1 cellular context compared by ENCODE assay signal in the genomic region with DNA sequence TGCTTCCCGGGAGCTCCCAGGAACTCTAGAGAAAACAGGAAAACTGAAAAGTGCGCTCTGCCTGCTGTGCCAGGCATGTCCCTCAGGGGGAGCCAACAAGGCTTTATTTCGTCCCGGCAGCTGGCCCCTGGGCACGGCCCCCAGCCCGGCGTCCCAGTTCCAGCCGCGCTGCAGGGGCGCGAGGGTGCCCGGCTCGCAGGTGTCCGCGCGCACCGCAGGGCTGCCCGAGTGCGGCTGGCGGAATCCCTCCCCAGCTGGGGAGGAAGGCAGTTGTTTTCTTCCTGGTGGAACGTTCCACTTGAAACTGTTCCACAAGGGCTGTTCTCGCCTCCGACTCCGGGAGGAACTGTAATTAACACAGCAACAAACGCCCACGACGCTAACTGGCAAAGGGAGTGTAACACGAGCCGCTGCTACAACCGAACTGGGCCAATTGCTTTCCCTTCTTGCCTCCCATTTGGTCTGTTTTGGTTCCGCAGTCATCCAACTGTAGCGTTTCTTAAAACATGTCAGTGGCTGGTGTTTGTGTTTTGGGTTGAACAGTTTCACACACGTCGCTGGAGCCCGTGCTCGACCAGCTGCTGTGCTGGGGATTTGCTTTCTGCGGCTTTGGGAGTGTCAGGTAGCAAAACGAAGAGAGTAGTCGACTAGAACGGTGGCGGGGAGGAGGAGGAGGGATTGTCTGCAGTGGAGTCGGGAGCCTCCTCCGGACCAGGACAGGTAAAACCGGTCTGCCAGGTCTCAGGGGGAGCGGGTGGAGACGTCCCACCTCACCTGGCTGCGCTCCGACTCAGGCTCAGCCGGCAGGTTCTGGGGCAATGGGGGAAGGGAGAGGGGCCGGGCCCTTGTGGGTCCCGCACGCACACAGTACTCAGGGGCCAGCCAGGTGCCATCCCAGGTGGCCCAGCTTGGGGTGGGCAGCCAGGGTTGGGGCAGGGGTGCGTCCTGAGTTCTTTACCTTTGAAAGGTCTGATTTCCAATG.
TF ChIP-seq lines count a peak whose summit lies in the region.

No MANE protein-coding gene starts in this region.

TF ChIP-seq in K562, 482 proteins besides CTCF, POLR2A, EP300 and RAD21 (continued from another document and continues in another):
- TF ChIP-seq, protein P1, sequence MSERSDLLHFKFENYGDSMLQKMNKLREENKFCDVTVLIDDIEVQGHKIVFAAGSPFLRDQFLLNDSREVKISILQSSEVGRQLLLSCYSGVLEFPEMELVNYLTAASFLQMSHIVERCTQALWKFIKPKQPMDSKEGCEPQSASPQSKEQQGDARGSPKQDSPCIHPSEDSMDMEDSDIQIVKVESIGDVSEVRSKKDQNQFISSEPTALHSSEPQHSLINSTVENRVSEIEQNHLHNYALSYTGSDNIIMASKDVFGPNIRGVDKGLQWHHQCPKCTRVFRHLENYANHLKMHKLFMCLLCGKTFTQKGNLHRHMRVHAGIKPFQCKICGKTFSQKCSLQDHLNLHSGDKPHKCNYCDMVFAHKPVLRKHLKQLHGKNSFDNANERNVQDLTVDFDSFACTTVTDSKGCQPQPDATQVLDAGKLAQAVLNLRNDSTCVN (CRISPR knock-in tag; IDR thresholded peaks at IDR 0.05), result no peak
- TF ChIP-seq NBN (IDR thresholded peaks at IDR 0.05; ENCODE audit: low read depth) (no peak), TSHZ1 (CRISPR knock-in tag; IDR thresholded peaks at IDR 0.05) (no peak), FOXK1 (CRISPR knock-in tag; IDR thresholded peaks at IDR 0.05; ENCODE audit: borderline replicate concordance) (no peak), NR3C1 (CRISPR knock-in tag; IDR thresholded peaks at IDR 0.05) (no peak), RB1 (IDR thresholded peaks at IDR 0.05; ENCODE audit: low read depth) (0 out of 2 replicates have a peak, but pooled peaks have one; percentile 32)
- TF ChIP-seq, protein P2, sequence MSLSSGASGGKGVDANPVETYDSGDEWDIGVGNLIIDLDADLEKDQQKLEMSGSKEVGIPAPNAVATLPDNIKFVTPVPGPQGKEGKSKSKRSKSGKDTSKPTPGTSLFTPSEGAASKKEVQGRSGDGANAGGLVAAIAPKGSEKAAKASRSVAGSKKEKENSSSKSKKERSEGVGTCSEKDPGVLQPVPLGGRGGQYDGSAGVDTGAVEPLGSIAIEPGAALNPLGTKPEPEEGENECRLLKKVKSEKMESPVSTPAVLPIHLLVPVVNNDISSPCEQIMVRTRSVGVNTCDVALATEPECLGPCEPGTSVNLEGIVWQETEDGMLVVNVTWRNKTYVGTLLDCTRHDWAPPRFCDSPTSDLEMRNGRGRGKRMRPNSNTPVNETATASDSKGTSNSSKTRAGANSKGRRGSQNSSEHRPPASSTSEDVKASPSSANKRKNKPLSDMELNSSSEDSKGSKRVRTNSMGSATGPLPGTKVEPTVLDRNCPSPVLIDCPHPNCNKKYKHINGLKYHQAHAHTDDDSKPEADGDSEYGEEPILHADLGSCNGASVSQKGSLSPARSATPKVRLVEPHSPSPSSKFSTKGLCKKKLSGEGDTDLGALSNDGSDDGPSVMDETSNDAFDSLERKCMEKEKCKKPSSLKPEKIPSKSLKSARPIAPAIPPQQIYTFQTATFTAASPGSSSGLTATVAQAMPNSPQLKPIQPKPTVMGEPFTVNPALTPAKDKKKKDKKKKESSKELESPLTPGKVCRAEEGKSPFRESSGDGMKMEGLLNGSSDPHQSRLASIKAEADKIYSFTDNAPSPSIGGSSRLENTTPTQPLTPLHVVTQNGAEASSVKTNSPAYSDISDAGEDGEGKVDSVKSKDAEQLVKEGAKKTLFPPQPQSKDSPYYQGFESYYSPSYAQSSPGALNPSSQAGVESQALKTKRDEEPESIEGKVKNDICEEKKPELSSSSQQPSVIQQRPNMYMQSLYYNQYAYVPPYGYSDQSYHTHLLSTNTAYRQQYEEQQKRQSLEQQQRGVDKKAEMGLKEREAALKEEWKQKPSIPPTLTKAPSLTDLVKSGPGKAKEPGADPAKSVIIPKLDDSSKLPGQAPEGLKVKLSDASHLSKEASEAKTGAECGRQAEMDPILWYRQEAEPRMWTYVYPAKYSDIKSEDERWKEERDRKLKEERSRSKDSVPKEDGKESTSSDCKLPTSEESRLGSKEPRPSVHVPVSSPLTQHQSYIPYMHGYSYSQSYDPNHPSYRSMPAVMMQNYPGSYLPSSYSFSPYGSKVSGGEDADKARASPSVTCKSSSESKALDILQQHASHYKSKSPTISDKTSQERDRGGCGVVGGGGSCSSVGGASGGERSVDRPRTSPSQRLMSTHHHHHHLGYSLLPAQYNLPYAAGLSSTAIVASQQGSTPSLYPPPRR (CRISPR knock-in tag; IDR thresholded peaks at IDR 0.05; ENCODE audit: borderline replicate concordance), result no peak
- TF ChIP-seq, protein P3, sequence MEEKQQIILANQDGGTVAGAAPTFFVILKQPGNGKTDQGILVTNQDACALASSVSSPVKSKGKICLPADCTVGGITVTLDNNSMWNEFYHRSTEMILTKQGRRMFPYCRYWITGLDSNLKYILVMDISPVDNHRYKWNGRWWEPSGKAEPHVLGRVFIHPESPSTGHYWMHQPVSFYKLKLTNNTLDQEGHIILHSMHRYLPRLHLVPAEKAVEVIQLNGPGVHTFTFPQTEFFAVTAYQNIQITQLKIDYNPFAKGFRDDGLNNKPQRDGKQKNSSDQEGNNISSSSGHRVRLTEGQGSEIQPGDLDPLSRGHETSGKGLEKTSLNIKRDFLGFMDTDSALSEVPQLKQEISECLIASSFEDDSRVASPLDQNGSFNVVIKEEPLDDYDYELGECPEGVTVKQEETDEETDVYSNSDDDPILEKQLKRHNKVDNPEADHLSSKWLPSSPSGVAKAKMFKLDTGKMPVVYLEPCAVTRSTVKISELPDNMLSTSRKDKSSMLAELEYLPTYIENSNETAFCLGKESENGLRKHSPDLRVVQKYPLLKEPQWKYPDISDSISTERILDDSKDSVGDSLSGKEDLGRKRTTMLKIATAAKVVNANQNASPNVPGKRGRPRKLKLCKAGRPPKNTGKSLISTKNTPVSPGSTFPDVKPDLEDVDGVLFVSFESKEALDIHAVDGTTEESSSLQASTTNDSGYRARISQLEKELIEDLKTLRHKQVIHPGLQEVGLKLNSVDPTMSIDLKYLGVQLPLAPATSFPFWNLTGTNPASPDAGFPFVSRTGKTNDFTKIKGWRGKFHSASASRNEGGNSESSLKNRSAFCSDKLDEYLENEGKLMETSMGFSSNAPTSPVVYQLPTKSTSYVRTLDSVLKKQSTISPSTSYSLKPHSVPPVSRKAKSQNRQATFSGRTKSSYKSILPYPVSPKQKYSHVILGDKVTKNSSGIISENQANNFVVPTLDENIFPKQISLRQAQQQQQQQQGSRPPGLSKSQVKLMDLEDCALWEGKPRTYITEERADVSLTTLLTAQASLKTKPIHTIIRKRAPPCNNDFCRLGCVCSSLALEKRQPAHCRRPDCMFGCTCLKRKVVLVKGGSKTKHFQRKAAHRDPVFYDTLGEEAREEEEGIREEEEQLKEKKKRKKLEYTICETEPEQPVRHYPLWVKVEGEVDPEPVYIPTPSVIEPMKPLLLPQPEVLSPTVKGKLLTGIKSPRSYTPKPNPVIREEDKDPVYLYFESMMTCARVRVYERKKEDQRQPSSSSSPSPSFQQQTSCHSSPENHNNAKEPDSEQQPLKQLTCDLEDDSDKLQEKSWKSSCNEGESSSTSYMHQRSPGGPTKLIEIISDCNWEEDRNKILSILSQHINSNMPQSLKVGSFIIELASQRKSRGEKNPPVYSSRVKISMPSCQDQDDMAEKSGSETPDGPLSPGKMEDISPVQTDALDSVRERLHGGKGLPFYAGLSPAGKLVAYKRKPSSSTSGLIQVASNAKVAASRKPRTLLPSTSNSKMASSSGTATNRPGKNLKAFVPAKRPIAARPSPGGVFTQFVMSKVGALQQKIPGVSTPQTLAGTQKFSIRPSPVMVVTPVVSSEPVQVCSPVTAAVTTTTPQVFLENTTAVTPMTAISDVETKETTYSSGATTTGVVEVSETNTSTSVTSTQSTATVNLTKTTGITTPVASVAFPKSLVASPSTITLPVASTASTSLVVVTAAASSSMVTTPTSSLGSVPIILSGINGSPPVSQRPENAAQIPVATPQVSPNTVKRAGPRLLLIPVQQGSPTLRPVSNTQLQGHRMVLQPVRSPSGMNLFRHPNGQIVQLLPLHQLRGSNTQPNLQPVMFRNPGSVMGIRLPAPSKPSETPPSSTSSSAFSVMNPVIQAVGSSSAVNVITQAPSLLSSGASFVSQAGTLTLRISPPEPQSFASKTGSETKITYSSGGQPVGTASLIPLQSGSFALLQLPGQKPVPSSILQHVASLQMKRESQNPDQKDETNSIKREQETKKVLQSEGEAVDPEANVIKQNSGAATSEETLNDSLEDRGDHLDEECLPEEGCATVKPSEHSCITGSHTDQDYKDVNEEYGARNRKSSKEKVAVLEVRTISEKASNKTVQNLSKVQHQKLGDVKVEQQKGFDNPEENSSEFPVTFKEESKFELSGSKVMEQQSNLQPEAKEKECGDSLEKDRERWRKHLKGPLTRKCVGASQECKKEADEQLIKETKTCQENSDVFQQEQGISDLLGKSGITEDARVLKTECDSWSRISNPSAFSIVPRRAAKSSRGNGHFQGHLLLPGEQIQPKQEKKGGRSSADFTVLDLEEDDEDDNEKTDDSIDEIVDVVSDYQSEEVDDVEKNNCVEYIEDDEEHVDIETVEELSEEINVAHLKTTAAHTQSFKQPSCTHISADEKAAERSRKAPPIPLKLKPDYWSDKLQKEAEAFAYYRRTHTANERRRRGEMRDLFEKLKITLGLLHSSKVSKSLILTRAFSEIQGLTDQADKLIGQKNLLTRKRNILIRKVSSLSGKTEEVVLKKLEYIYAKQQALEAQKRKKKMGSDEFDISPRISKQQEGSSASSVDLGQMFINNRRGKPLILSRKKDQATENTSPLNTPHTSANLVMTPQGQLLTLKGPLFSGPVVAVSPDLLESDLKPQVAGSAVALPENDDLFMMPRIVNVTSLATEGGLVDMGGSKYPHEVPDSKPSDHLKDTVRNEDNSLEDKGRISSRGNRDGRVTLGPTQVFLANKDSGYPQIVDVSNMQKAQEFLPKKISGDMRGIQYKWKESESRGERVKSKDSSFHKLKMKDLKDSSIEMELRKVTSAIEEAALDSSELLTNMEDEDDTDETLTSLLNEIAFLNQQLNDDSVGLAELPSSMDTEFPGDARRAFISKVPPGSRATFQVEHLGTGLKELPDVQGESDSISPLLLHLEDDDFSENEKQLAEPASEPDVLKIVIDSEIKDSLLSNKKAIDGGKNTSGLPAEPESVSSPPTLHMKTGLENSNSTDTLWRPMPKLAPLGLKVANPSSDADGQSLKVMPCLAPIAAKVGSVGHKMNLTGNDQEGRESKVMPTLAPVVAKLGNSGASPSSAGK (IDR thresholded peaks at IDR 0.05), result peak; percentile 36
- TF ChIP-seq, protein P4, sequence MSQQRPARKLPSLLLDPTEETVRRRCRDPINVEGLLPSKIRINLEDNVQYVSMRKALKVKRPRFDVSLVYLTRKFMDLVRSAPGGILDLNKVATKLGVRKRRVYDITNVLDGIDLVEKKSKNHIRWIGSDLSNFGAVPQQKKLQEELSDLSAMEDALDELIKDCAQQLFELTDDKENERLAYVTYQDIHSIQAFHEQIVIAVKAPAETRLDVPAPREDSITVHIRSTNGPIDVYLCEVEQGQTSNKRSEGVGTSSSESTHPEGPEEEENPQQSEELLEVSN (IDR thresholded peaks at IDR 0.05; ENCODE audit: borderline replicate concordance in 1 of 2, extremely low read depth in 1 of 2, insufficient read depth in 1 of 2, insufficient read length in 1 of 2, low read depth in 1 of 2, low read length in 1 of 2, poor library complexity in 1 of 2, severe bottlenecking in 1 of 2), result peak in 1 of 2 experiments; percentile 4
- TF ChIP-seq, protein P5, sequence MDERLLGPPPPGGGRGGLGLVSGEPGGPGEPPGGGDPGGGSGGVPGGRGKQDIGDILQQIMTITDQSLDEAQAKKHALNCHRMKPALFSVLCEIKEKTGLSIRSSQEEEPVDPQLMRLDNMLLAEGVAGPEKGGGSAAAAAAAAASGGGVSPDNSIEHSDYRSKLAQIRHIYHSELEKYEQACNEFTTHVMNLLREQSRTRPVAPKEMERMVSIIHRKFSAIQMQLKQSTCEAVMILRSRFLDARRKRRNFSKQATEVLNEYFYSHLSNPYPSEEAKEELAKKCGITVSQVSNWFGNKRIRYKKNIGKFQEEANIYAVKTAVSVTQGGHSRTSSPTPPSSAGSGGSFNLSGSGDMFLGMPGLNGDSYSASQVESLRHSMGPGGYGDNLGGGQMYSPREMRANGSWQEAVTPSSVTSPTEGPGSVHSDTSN (CRISPR knock-in tag; IDR thresholded peaks at IDR 0.05; ENCODE audit: low read depth), result no peak
- TF ChIP-seq, protein P5 (tag; conservative IDR thresholded peaks at IDR 0.05; ENCODE audit: low read depth), result no peak
